Comparison of ENCODE assay signal across 11 cellular contexts in the genomic region with DNA sequence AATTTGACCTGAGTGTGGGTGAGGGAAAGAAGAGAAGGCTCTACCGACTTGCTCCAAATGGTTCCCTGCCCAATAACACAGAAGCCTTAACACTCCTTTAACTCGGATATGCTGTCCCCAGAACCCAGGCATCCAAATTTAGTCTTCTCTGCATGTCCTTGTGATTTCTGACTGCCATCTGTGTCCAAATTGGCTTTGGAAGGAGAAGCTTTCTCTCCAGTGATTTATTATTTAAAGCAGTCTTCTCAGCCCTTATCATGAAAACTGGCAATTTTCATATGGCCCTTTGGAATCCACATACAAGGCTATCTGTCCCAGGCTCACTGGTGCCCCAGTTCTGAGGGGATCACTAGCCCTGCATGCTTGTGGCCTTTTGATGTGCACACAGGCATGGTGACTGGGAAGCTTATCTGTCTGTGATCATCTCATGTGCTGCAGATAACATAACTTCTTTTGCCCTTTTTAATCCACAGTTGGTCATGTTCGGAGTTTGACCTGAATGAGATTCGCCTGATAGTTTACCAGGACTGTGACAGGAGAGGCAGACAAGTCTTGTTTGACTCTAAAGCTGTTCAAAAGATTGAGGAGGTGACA.
DNase-seq lines count a peak whose midpoint lies in the region; ATAC-seq and TF ChIP-seq lines count a peak whose summit lies in the region.
"Had no signal": no experiment of that assay in that cellular context is flagged by ENCODE, and none has a peak within 500 bp of the region (broad histone marks: within the 10 kb centered on the region; RNA-seq: fewer than 3 reads in every experiment).

No MANE protein-coding gene starts in this region.

- H3K9ac ChIP-seq in duodenal mucosa (ENCODE audit: low read depth in 1 of 2, low read length in 2 of 2), result no peak overlapping the region
- H3K9ac ChIP-seq in parathyroid adenoma, result no peak overlapping the region

- DNase-seq in Kasumi-1 (lab: John Stamatoyannopoulos, UW), result no peak
- DNase-seq in inferior parietal cortex (ENCODE audit: extremely low spot score), result no peak
- DNase-seq in stimulated activated naive CD8-positive, alpha-beta T cell treated with anti-CD3 and anti-CD28 coated beads, Interleukin-15, Interleukin-2, amounts not matched to agents 100 U/mL and 50 U/mL, for 24 hours, result no peak
- DNase-seq in NCI-H2227 (lab: John Stamatoyannopoulos, UW; ENCODE audit: unreplicated experiment), result no peak
- DNase-seq: H7; NCI-H2029 treated with DMSO at 0.1 percent for 48 hours; stimulated activated CD4-positive, alpha-beta T cell treated with anti-CD3 and anti-CD28 coated beads, Interleukin-2, amount 100 ng/mL, for 24 hours had no signal

- H3K4me1 ChIP-seq in duodenal mucosa (ENCODE audit: control insufficient read depth in 1 of 2, insufficient read depth in 2 of 2, low read length in 2 of 2), result peaks cover 50 to 72% of the 10 kb centered on the region in 2 donors
- peaks cover 42% of the 10 kb centered on the region for H3K4me1 ChIP-seq in parathyroid adenoma

- peak overlapping the region; percentile 33 for H3K4me2 ChIP-seq in parathyroid adenoma (ENCODE audit: low read length)

- H3K27ac ChIP-seq in duodenal mucosa (ENCODE audit: low read depth, low read length) (peak overlapping the region; percentile 2), parathyroid adenoma (peak overlapping the region; percentile 86)

- no peak for TF ChIP-seq CTCF in parathyroid adenoma (IDR thresholded peaks at IDR 0.05)

- H2AFZ ChIP-seq in parathyroid adenoma, result no peak overlapping the region

- no peaks in the 10 kb centered on the region for H3K36me3 ChIP-seq in duodenal mucosa (ENCODE audit: control insufficient read depth in 1 of 2, insufficient read depth in 2 of 2, low read length in 2 of 2)
- no peaks in the 10 kb centered on the region for H3K36me3 ChIP-seq in parathyroid adenoma (ENCODE audit: control insufficient read depth, insufficient read depth, low read length)

- H3K4me3 ChIP-seq in duodenal mucosa (ENCODE audit: low read depth in 1 of 2, low read length in 2 of 2) (peak overlapping the region in 1 of 2 donors; percentile 0), parathyroid adenoma (ENCODE audit: low read depth, low read length) (no peak overlapping the region)

- H3K9me3 ChIP-seq in duodenal mucosa (ENCODE audit: control insufficient read depth in 1 of 2, low read length in 2 of 2) (no peaks in the 10 kb centered on the region), parathyroid adenoma (ENCODE audit: control insufficient read depth, low read length) (no peaks in the 10 kb centered on the region)

- ATAC-seq in GM18517 (IDR thresholded peaks at IDR 0.05; ENCODE audit: unreplicated experiment), result peak; percentile 7
- peak; percentile 3 for ATAC-seq in HG03280 (IDR thresholded peaks at IDR 0.05; ENCODE audit: unreplicated experiment)
- no peak for ATAC-seq in stimulated activated naive CD8-positive, alpha-beta T cell treated with anti-CD3 and anti-CD28 coated beads, Interleukin-15, Interleukin-2, amounts not matched to agents 100 U/mL and 50 U/mL, for 24 hours

- H3K27me3 ChIP-seq in duodenal mucosa (ENCODE audit: control insufficient read depth in 1 of 2, insufficient read depth in 2 of 2, low read length in 2 of 2), result no peaks in the 10 kb centered on the region
- H3K27me3 ChIP-seq in parathyroid adenoma (ENCODE audit: control insufficient read depth, insufficient read depth, low read length), result no peaks in the 10 kb centered on the region

- H3K79me2 ChIP-seq in parathyroid adenoma, result no peaks in the 10 kb centered on the region
